Comparison of ENCODE assay signal across 10 cellular contexts in genomic region chr5:96741075-96741474, GRCh38.
"Had no signal": no experiment of that assay in that cellular context is flagged by ENCODE, and none has a peak within 500 bp of the region (broad histone marks: within the 10 kb centered on the region; RNA-seq: fewer than 3 reads in every experiment).

No MANE protein-coding gene starts in this region.

- H3K4me1 Mint-ChIP-seq: activated CD4-positive, alpha-beta T cell treated with anti-CD3 and anti-CD28 coated beads, Interleukin-2, amount 10 ng/mL, durations not matched to agents 7 days and 5 days had no signal

- H3K27ac Mint-ChIP-seq: activated CD4-positive, alpha-beta T cell treated with anti-CD3 and anti-CD28 coated beads, Interleukin-2, amount 10 ng/mL, durations not matched to agents 7 days and 5 days had no signal

- ATAC-seq: left lung had no signal

- H3K27me3 Mint-ChIP-seq: activated CD4-positive, alpha-beta T cell treated with anti-CD3 and anti-CD28 coated beads, Interleukin-2, amount 10 ng/mL, durations not matched to agents 7 days and 5 days had no signal

- H3K9me3 ChIP-seq: esophagus squamous epithelium, left lung, SK-N-SH, thyroid gland had no signal

- H3K9me3 Mint-ChIP-seq: activated CD4-positive, alpha-beta T cell treated with anti-CD3 and anti-CD28 coated beads, Interleukin-2, amount 10 ng/mL, durations not matched to agents 7 days and 5 days had no signal

- H3K4me3 Mint-ChIP-seq: activated CD4-positive, alpha-beta T cell treated with anti-CD3 and anti-CD28 coated beads, Interleukin-2, amount 10 ng/mL, durations not matched to agents 7 days and 5 days had no signal

- DNase-seq: activated CD4-positive, alpha-beta T cell treated with anti-CD3 and anti-CD28 coated beads, Interleukin-2, amount 10 ng/mL, durations not matched to agents 7 days and 5 days; esophagus squamous epithelium; foreskin fibroblast; glutamatergic neuron; left lung; mesendoderm; SK-N-SH; stimulated activated CD4-positive, alpha-beta T cell treated with anti-CD3 and anti-CD28 coated beads, Interleukin-4, amount 100 ng/mL, for 1 hour; stimulated activated CD8-positive, alpha-beta memory T cell treated with anti-CD3 and anti-CD28 coated beads, Interleukin-4, amount 100 ng/mL, for 48 hours; thyroid gland had no signal

- H3K27ac ChIP-seq: esophagus squamous epithelium, thyroid gland had no signal

- H3K27me3 ChIP-seq: esophagus squamous epithelium, left lung, thyroid gland had no signal

- H3K4me3 ChIP-seq: esophagus squamous epithelium, left lung, thyroid gland had no signal
